ENCODE assay signal across 11 cellular contexts in the genomic region with DNA sequence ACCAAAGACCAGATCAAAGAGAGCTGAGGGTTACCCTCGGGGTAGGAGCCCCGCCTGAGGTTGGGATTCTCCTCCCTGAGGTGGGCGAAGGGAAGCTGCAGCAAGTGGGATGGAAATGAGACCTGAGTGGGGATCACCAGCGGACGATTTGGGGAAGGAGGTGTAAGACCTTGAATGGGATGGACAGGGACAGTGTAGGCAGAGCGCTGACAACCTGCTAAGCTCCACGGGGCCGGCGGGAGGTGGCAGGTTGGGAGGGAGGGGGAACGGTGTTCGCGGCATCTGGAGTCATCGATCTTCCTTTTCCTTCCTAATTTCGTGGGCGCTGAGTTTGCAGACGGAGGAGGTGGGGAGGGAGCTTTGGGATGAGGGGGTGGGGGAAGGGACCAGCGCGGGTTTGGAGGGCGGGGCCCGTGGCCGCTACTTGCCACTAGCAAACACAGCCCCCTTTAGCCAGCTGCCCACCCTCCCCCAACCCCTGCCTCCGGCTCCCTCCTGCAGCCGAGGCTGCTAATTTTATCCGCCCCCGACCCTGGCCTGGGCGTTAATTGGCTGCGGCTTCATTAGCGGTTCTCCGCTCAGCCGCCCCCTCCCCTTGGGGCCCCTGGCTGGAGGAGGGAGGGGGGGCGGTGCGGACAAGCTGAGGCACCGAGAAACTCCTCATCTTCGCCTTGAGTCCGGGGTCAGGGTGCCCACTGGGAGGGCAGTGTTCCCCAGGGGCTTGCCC. TPM values are rescaled to one million over a fixed set of nuclear protein-coding genes. Genes with fewer than 3 reads are reported as not detected.
DNase-seq lines count a peak whose midpoint lies in the region; ATAC-seq and TF ChIP-seq lines count a peak whose summit lies in the region.
"Had no signal": no experiment of that assay in that cellular context is flagged by ENCODE, and none has a peak within 500 bp of the region (broad histone marks: within the 10 kb centered on the region; RNA-seq: fewer than 3 reads in every experiment).

No MANE protein-coding gene starts in this region.

- H3K36me3 Mint-ChIP-seq in CD4-positive, CD25-positive, alpha-beta regulatory T cell, result peaks cover 9% of the 10 kb centered on the region
- H3K36me3 Mint-ChIP-seq in activated naive CD8-positive, alpha-beta T cell treated with anti-CD3 and anti-CD28 coated beads, Interleukin-2, amount 50 U/mL, for 24 hours (ENCODE audit: low read depth), result peaks cover 20% of the 10 kb centered on the region

- intact Hi-C loops in ovary (cut with DNase I), result loop anchor here in 1 of 4 donors (1.0 kb wide), 1 partner anchor 205 kb away; a partner anchor contains a TSS

- WGBS in mesodermal cell (ENCODE audit: insufficient coverage in 2 of 2), 2 experiments, result 0 to 3% methylated on average over 15 to 18 of the region's 35 CpGs
- 9 to 15% (median 12%) methylated on average over 28 to 35 of the region's 35 CpGs for WGBS in ovary, 3 donors

- H3K9me3 Mint-ChIP-seq in CD4-positive, CD25-positive, alpha-beta regulatory T cell, result peaks cover 0 to 3% (median 0%) of the 10 kb centered on the region in 7 donors
- no peaks in the 10 kb centered on the region for H3K9me3 Mint-ChIP-seq in activated naive CD8-positive, alpha-beta T cell treated with anti-CD3 and anti-CD28 coated beads, Interleukin-2, amount 50 U/mL, for 24 hours

- no peak for DNase-seq in CD4-positive, CD25-positive, alpha-beta regulatory T cell
- DNase-seq in activated naive CD8-positive, alpha-beta T cell treated with anti-CD3 and anti-CD28 coated beads, Interleukin-2, amount 50 U/mL, for 24 hours, result no peak
- DNase-seq in T1000 (lab: John Stamatoyannopoulos, UW), result no peak
- DNase-seq in ovary, result no peak
- DNase-seq: NCI-H446, small intestine, stomach had no signal

- TF ChIP-seq CTCF in ovary (IDR thresholded peaks at IDR 0.05), result no peak

- H3K4me1 Mint-ChIP-seq in CD4-positive, CD25-positive, alpha-beta regulatory T cell, result peaks cover 8 to 64% (median 35%) of the 10 kb centered on the region in 4 donors
- peaks cover 71% of the 10 kb centered on the region for H3K4me1 Mint-ChIP-seq in activated naive CD8-positive, alpha-beta T cell treated with anti-CD3 and anti-CD28 coated beads, Interleukin-2, amount 50 U/mL, for 24 hours

- no peaks in the 10 kb centered on the region for H3K9me3 ChIP-seq in CD4-positive, CD25-positive, alpha-beta regulatory T cell (ENCODE audit: control insufficient read depth in 2 of 2, low read length in 2 of 2)
- H3K9me3 ChIP-seq in HUES48 (ENCODE audit: control insufficient read depth, insufficient read depth, low read length) (no peaks in the 10 kb centered on the region), mesodermal cell (ENCODE audit: control insufficient read depth, low read length) (no peaks in the 10 kb centered on the region), ovary (no peaks in the 10 kb centered on the region)
- H3K9me3 ChIP-seq: stomach had no signal

- no peak overlapping the region for H3K4me3 ChIP-seq in CD4-positive, CD25-positive, alpha-beta regulatory T cell (ENCODE audit: low read depth, low read length)
- peak overlapping the region; percentile 56 for H3K4me3 ChIP-seq in HUES48 (ENCODE audit: low read depth, low read length)
- peak overlapping the region; percentile 29 for H3K4me3 ChIP-seq in mesodermal cell (ENCODE audit: extremely low read depth, insufficient read depth, low read length, poor library complexity, severe bottlenecking)
- no peak overlapping the region for H3K4me3 ChIP-seq in ovary

- TF ChIP-seq EP300 in ovary (IDR thresholded peaks at IDR 0.05), result no peak

- no peak overlapping the region for H3K27ac ChIP-seq in CD4-positive, CD25-positive, alpha-beta regulatory T cell (ENCODE audit: insufficient read depth, low read length, poor library complexity, severe bottlenecking)
- H3K27ac ChIP-seq in HUES48 (ENCODE audit: low read depth, low read length), result no peak overlapping the region
- no peak overlapping the region for H3K27ac ChIP-seq in mesodermal cell (ENCODE audit: low read depth, low read length, severe bottlenecking)
- H3K27ac ChIP-seq in ovary, result no peak overlapping the region
- H3K27ac ChIP-seq: stomach had no signal

- peak overlapping the region; percentile 57 to 85 (median 78) for H3K4me3 Mint-ChIP-seq in CD4-positive, CD25-positive, alpha-beta regulatory T cell
- peak overlapping the region; percentile 74 for H3K4me3 Mint-ChIP-seq in activated naive CD8-positive, alpha-beta T cell treated with anti-CD3 and anti-CD28 coated beads, Interleukin-2, amount 50 U/mL, for 24 hours

- H3K27me3 Mint-ChIP-seq in CD4-positive, CD25-positive, alpha-beta regulatory T cell, result peaks cover 43% of the 10 kb centered on the region
- H3K27me3 Mint-ChIP-seq in activated naive CD8-positive, alpha-beta T cell treated with anti-CD3 and anti-CD28 coated beads, Interleukin-2, amount 50 U/mL, for 24 hours, result peaks cover 53% of the 10 kb centered on the region

- no peaks in the 10 kb centered on the region for H3K36me3 ChIP-seq in CD4-positive, CD25-positive, alpha-beta regulatory T cell (ENCODE audit: control insufficient read depth, insufficient read depth, low read length)
- H3K36me3 ChIP-seq in HUES48 (ENCODE audit: control insufficient read depth, insufficient read depth, low read length) (peaks cover 11% of the 10 kb centered on the region), mesodermal cell (ENCODE audit: control insufficient read depth, insufficient read depth, low read length) (peaks cover 13% of the 10 kb centered on the region), ovary (no peaks in the 10 kb centered on the region)

- no peak for ATAC-seq in CD4-positive, CD25-positive, alpha-beta regulatory T cell (ENCODE audit: low read depth in 2 of 2)
- no peak for ATAC-seq in activated naive CD8-positive, alpha-beta T cell treated with anti-CD3 and anti-CD28 coated beads, Interleukin-2, amount 50 U/mL, for 24 hours
- ATAC-seq in GM18870 (IDR thresholded peaks at IDR 0.05; ENCODE audit: unreplicated experiment), result no peak

- H3K27ac Mint-ChIP-seq in CD4-positive, CD25-positive, alpha-beta regulatory T cell, result peak overlapping the region in 1 of 3 donors; percentile 73
- peak overlapping the region; percentile 22 for H3K27ac Mint-ChIP-seq in activated naive CD8-positive, alpha-beta T cell treated with anti-CD3 and anti-CD28 coated beads, Interleukin-2, amount 50 U/mL, for 24 hours

- H3K27me3 ChIP-seq in CD4-positive, CD25-positive, alpha-beta regulatory T cell (ENCODE audit: control insufficient read depth, insufficient read depth, low read length), result peaks cover 10% of the 10 kb centered on the region
- H3K27me3 ChIP-seq in HUES48 (ENCODE audit: control insufficient read depth, insufficient read depth, low read length), result peaks cover 74% of the 10 kb centered on the region
- peaks cover 3% of the 10 kb centered on the region for H3K27me3 ChIP-seq in ovary

- no peak overlapping the region for H3K9ac ChIP-seq in HUES48 (ENCODE audit: low read depth, low read length)

- peaks cover 50% of the 10 kb centered on the region for H3K4me1 ChIP-seq in CD4-positive, CD25-positive, alpha-beta regulatory T cell (ENCODE audit: control insufficient read depth, insufficient read depth, low read length, poor library complexity, severe bottlenecking)
- H3K4me1 ChIP-seq in HUES48 (ENCODE audit: control insufficient read depth, insufficient read depth, low read length), result peaks cover 25% of the 10 kb centered on the region
- peaks cover 31% of the 10 kb centered on the region for H3K4me1 ChIP-seq in mesodermal cell (ENCODE audit: control insufficient read depth, insufficient read depth, low read length, poor library complexity, severe bottlenecking)
- H3K4me1 ChIP-seq in ovary (ENCODE audit: insufficient read depth), result peaks cover 7% of the 10 kb centered on the region

- TF ChIP-seq POLR2A in ovary (IDR thresholded peaks at IDR 0.05), result no peak

RNA-seq across cellular contexts. Expression of a gene that starts 2.8 kb away (rescaled TPM):
- 108 TPM for total RNA-seq in CD4-positive, CD25-positive, alpha-beta regulatory T cell
- 100 to 1,000 TPM; 214 to 300 (median 228) TPM for polyA plus RNA-seq in CD4-positive, CD25-positive, alpha-beta regulatory T cell
- 166 TPM for polyA plus RNA-seq in mesodermal cell (2013, experiment 1 of 2)
- polyA plus RNA-seq in mesodermal cell (2013, experiment 2 of 2), result 157 TPM
- total RNA-seq in ovary, result 100 to 1,000 TPM in 1 of 7 donors, 10 to 100 TPM in 6; 32.3 to 185 (median 46.6) TPM
- polyA plus RNA-seq in ovary, result 10 to 100 TPM; 23.0 to 34.7 TPM

RNA-seq across cellular contexts. Expression of a gene that starts 10.2 kb away (rescaled TPM):
- total RNA-seq in CD4-positive, CD25-positive, alpha-beta regulatory T cell, result 0.49 TPM
- under 1 TPM in 3 of 4 donors, not detected in 1; 0.09 to 0.46 (median 0.11) TPM for polyA plus RNA-seq in CD4-positive, CD25-positive, alpha-beta regulatory T cell
- 1.3 TPM for polyA plus RNA-seq in mesodermal cell (2013, experiment 1 of 2)
- polyA plus RNA-seq in mesodermal cell (2013, experiment 2 of 2), result 0.91 TPM
- total RNA-seq in ovary, result under 1 TPM in 1 of 7 donors, not detected in 6; 0.20 TPM
- polyA plus RNA-seq in ovary, result under 1 TPM in 1 of 2 donors, not detected in 1; 0.13 TPM
- total RNA-seq: liver had no signal

RNA-seq across cellular contexts. Expression of a gene that starts 24.2 kb away (rescaled TPM):
- total RNA-seq in CD4-positive, CD25-positive, alpha-beta regulatory T cell, result 2.6 TPM
- polyA plus RNA-seq in CD4-positive, CD25-positive, alpha-beta regulatory T cell, result under 1 TPM in 3 of 4 donors, not detected in 1; 0.10 to 0.52 (median 0.18) TPM
- 3.3 TPM for polyA plus RNA-seq in mesodermal cell (2013, experiment 1 of 2)
- 1.4 TPM for polyA plus RNA-seq in mesodermal cell (2013, experiment 2 of 2)
- 1 to 10 TPM in 6 of 7 donors, under 1 TPM in 1; 0.66 to 2.3 (median 1.8) TPM for total RNA-seq in ovary
- polyA plus RNA-seq in ovary, result 1 to 10 TPM in 1 of 2 donors, under 1 TPM in 1; 0.77 to 2.9 TPM

Comparison
In these comparisons a context has a peak if more than half of its experiments do, and no peak if none do; other contexts are left out.
1. H3K4me3 ChIP-seq: peak in HUES48 (single experiment) and mesodermal cell (single experiment); none in CD4-positive, CD25-positive, alpha-beta regulatory T cell (single experiment) and ovary (single experiment).